Comparison of ENCODE assay signal across 20 cellular contexts in genomic region chr18:78637442-78638402, GRCh38.
"Had no signal": no experiment of that assay in that cellular context is flagged by ENCODE, and none has a peak within 500 bp of the region (broad histone marks: within the 10 kb centered on the region; RNA-seq: fewer than 3 reads in every experiment).

No MANE protein-coding gene starts in this region.

- DNase-seq: dorsolateral prefrontal cortex; effector CD4-positive, alpha-beta T cell; mesenchymal stem cell; mucosa of descending colon; naive B cell; nucleus accumbens; psoas muscle; right cardiac atrium; sigmoid colon; stimulated activated CD4-positive, alpha-beta T cell treated with anti-CD3 and anti-CD28 coated beads, Interleukin-2, amount 100 ng/mL, for 24 hours; stimulated activated CD4-positive, alpha-beta T cell treated with anti-CD3 and anti-CD28 coated beads, Interleukin-4, amount 100 ng/mL, for 24 hours; transverse colon; upper lobe of right lung; uterus had no signal

- H2AFZ ChIP-seq: neural progenitor cell had no signal

- ATAC-seq: mucosa of descending colon; natural killer cell treated with Interleukin-12 subunit alpha and Interleukin-12 subunit beta and Interleukin-15 and Interleukin-18, amount 100 ng/mL, for 72 hours; psoas muscle; right cardiac atrium; stimulated activated effector memory CD8-positive, alpha-beta T cell treated with anti-CD3 and anti-CD28 coated beads, Interleukin-12 subunit alpha, Interleukin-12 subunit beta, amount 100 ng/mL, for 72 hours; upper lobe of right lung had no signal

- H3K4me1 ChIP-seq: psoas muscle, uterus had no signal

- H3K27me3 Mint-ChIP-seq: naive B cell; natural killer cell treated with Interleukin-12 subunit alpha and Interleukin-12 subunit beta and Interleukin-15 and Interleukin-18, amount 100 ng/mL, for 72 hours; stimulated activated naive CD8-positive, alpha-beta T cell treated with anti-CD3 and anti-CD28 coated beads, Interleukin-15, Interleukin-2, amounts not matched to agents 100 ng/mL and 50 ng/mL, for 24 hours had no signal

- H3K36me3 Mint-ChIP-seq: mesothelial cell of epicardium; stimulated activated effector memory CD8-positive, alpha-beta T cell treated with anti-CD3 and anti-CD28 coated beads, Interleukin-12 subunit alpha, Interleukin-12 subunit beta, amount 100 ng/mL, for 72 hours had no signal

- H3K9me3 ChIP-seq: psoas muscle, sigmoid colon, suprapubic skin, transverse colon, upper lobe of right lung, uterus had no signal

- H3K4me3 Mint-ChIP-seq: mesothelial cell of epicardium; naive B cell; natural killer cell treated with Interleukin-12 subunit alpha and Interleukin-12 subunit beta and Interleukin-15 and Interleukin-18, amount 100 ng/mL, for 72 hours; stimulated activated effector memory CD8-positive, alpha-beta T cell treated with anti-CD3 and anti-CD28 coated beads, Interleukin-12 subunit alpha, Interleukin-12 subunit beta, amount 100 ng/mL, for 72 hours; stimulated activated naive CD8-positive, alpha-beta T cell treated with anti-CD3 and anti-CD28 coated beads, Interleukin-15, Interleukin-2, amounts not matched to agents 100 ng/mL and 50 ng/mL, for 24 hours had no signal

- H3K36me3 ChIP-seq: neural progenitor cell, sigmoid colon, suprapubic skin, transverse colon, upper lobe of right lung, uterus had no signal

- H3K27ac Mint-ChIP-seq: mesothelial cell of epicardium; naive B cell; natural killer cell treated with Interleukin-12 subunit alpha and Interleukin-12 subunit beta and Interleukin-15 and Interleukin-18, amount 100 ng/mL, for 72 hours; stimulated activated naive CD8-positive, alpha-beta T cell treated with anti-CD3 and anti-CD28 coated beads, Interleukin-15, Interleukin-2, amounts not matched to agents 100 ng/mL and 50 ng/mL, for 24 hours had no signal

- H3K9me3 Mint-ChIP-seq: mesothelial cell of epicardium, neural progenitor cell had no signal

- H3K27me3 ChIP-seq: dorsolateral prefrontal cortex, neural progenitor cell, sigmoid colon, suprapubic skin, transverse colon, upper lobe of right lung, uterus had no signal

- H3K4me3 ChIP-seq: dorsolateral prefrontal cortex, mucosa of descending colon, neural progenitor cell, psoas muscle, sigmoid colon, suprapubic skin, transverse colon, upper lobe of right lung, uterus had no signal

- H3K4me2 ChIP-seq: neural progenitor cell had no signal

- H3K27ac ChIP-seq: dorsolateral prefrontal cortex, neural progenitor cell, psoas muscle, sigmoid colon, suprapubic skin, transverse colon, upper lobe of right lung, uterus had no signal

- H3K9ac ChIP-seq: neural progenitor cell had no signal
